11 cellular contexts compared by ENCODE assay signal in the genomic region with DNA sequence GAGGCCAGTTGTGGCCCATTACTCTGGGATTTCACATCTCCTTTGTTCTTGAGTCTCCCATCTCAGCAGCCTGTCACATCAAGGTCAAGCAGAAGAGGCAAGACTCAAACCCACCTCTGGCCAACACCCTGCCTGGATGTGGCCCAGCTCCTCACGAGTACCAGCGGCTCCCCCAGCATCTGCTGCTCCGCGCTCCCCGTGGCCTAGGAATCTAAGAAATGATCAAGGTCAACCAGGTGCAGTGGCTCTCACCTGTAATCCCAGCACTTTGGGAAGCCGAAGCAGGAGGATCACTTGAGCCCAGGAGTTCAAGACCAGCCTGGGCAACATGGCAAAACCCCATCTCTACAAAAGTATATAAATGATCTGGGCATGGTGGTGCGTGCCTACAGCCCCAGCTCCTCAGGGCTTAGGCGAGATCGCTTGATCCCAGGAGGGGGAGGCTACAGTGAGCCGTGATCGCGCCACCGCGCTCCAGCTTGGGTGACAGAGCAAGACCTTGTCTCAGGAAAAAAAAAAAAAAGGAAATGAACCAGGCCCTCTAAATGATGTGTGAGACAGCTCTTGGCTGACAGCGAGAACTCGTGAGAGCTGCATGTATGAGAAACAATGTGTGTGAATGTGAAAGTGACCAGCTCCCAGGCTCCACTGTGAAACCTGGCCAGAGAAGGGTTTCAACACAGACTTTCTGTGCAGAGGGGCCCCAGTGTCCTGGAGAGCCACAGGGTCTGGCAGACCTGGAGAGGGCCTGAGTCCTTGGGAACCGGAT.
DNase-seq lines count a peak whose midpoint lies in the region; ATAC-seq and TF ChIP-seq lines count a peak whose summit lies in the region.
"Had no signal": no experiment of that assay in that cellular context is flagged by ENCODE, and none has a peak within 500 bp of the region (broad histone marks: within the 10 kb centered on the region; RNA-seq: fewer than 3 reads in every experiment).

No MANE protein-coding gene starts in this region.

- H2BK15ac ChIP-seq in IMR-90 (ENCODE audit: low read depth, low read length), result peak overlapping the region; percentile 19; the same call in 2 of the 3 replicates

- no peaks in the 10 kb centered on the region for H3K36me3 ChIP-seq in IMR-90 (ENCODE audit: control insufficient read depth, insufficient read depth, low read length)
- H3K36me3 ChIP-seq in right atrium auricular region, result no peaks in the 10 kb centered on the region
- peaks cover 0 to 8% (median 0%) of the 10 kb centered on the region in 3 donors for H3K36me3 ChIP-seq in tibial artery

- dilution Hi-C loops in IMR-90 (cut with HindIII; ENCODE audit: low sequenced_read_pairs, unreplicated experiment), result no loop called here

- H3K9me3 ChIP-seq in IMR-90 (ENCODE audit: control insufficient read depth, insufficient read depth, low read length), result no peaks in the 10 kb centered on the region
- no peaks in the 10 kb centered on the region for H3K9me3 ChIP-seq in right atrium auricular region
- H3K9me3 ChIP-seq in tibial artery, result no peaks in the 10 kb centered on the region
- H3K9me3 ChIP-seq: body of pancreas, neutrophil had no signal

- TF ChIP-seq CTCF in IMR-90 (conservative IDR thresholded peaks at IDR 0.05; ENCODE audit: low read depth, low read length), result no peak
- no peak for TF ChIP-seq CTCF in right atrium auricular region (IDR thresholded peaks at IDR 0.05)
- no peak for TF ChIP-seq CTCF in tibial artery (IDR thresholded peaks at IDR 0.05)

- BruUV-seq in IMR-90 (replicated peaks; lab: Mats Ljungman, UMichigan), result no TSS peak

- 71% methylated on average over 11 of the region's 17 CpGs; no CpG with 5 or more reads in 1 of the 2 experiments for WGBS in IMR-90 (ENCODE audit: extremely low coverage in 2 of 2, insufficient read length in 1 of 2), 2 experiments

- in situ Hi-C loops in IMR-90 (cut with MboI; ENCODE audit: low sequenced_read_pairs), result no loop called here

- peak; percentile 68 for DNase-seq in GM19238 (ENCODE audit: insufficient read length, low spot score)
- peak; percentile 88 for DNase-seq in IMR-90
- DNase-seq in right atrium auricular region (ENCODE audit: low spot score), result peak; percentile 85
- DNase-seq in tibial artery, result peak; percentile 81 to 86
- DNase-seq in SIG-M5 (lab: John Stamatoyannopoulos, UW), result no peak
- no peak for DNase-seq in D341Med (ENCODE audit: low spot score)
- DNase-seq in T-helper 2 cell, result no peak
- DNase-seq: GF-D8, hippocampal formation had no signal

- H4K8ac ChIP-seq in IMR-90 (ENCODE audit: low read depth in 2 of 2, low read length in 2 of 2), result peak overlapping the region in 1 of 2 experiments; percentile 34; a peak in 2 of 4 replicates

- peak overlapping the region; percentile 77; the same call in 1 of the 2 replicates for H4K5ac ChIP-seq in IMR-90 (ENCODE audit: low read depth, low read length)

- H3K79me1 ChIP-seq in IMR-90 (ENCODE audit: low read depth in 1 of 2, low read length in 2 of 2), result no peaks in the 10 kb centered on the region; a peak in 1 of 4 replicates

- CTCF ChIA-PET in IMR-90 (lab: Yijun Ruan, JAX), result interaction anchor here (0.6 kb wide), 1 partner anchor 27 kb away, joined by 8 read pairs; no protein-coding TSS in a partner anchor

- H2AFZ ChIP-seq in IMR-90 (replicated peaks; ENCODE audit: low read length, poor library complexity), result no peak overlapping the region

- H2AK9ac ChIP-seq in IMR-90 (replicated peaks; ENCODE audit: low read depth, low read length, poor library complexity), result peak overlapping the region; percentile 33

- peak overlapping the region; percentile 75 for H3K18ac ChIP-seq in IMR-90 (ENCODE audit: low read depth, low read length)

- TF ChIP-seq POLR2A in IMR-90 (IDR thresholded peaks at IDR 0.05; ENCODE audit: low read depth, low read length), result no peak

- H4K91ac ChIP-seq in IMR-90 (ENCODE audit: insufficient read depth, low read depth, low read length), result peak overlapping the region; percentile 58

- H3K9ac ChIP-seq in IMR-90 (ENCODE audit: low read depth, low read length), result no peak overlapping the region

- no peak overlapping the region; the same call in 1 of the 2 replicates for H3K4me2 ChIP-seq in IMR-90 (ENCODE audit: low read depth, low read length)

- H3K27ac ChIP-seq in IMR-90 (ENCODE audit: insufficient read depth, low read length), result peak overlapping the region; percentile 36; the same call in 1 of the 2 replicates
- H3K27ac ChIP-seq in right atrium auricular region, result peak overlapping the region; percentile 85 to 93
- H3K27ac ChIP-seq in tibial artery, result peak overlapping the region; percentile 89 to 93
- H3K27ac ChIP-seq: body of pancreas, neutrophil had no signal

- TF ChIP-seq RAD21 in IMR-90 (IDR thresholded peaks at IDR 0.05; ENCODE audit: low read length), result no peak

- peaks cover 17% of the 10 kb centered on the region for H3K9me1 ChIP-seq in IMR-90 (ENCODE audit: insufficient read depth, low read length)

- peak overlapping the region; percentile 61 for H3K14ac ChIP-seq in IMR-90 (replicated peaks; ENCODE audit: low read depth, low read length)

- no peaks in the 10 kb centered on the region for H4K20me1 ChIP-seq in IMR-90 (ENCODE audit: insufficient read depth, low read length)

- H2BK20ac ChIP-seq in IMR-90 (ENCODE audit: low read depth, low read length), result peak overlapping the region; percentile 60

- H3K4me1 ChIP-seq in IMR-90 (ENCODE audit: control insufficient read depth, insufficient read depth, low read length), result peaks cover 41% of the 10 kb centered on the region
- peaks cover 0 to 66% of the 10 kb centered on the region in 2 donors for H3K4me1 ChIP-seq in right atrium auricular region
- peaks cover 16 to 59% (median 54%) of the 10 kb centered on the region in 4 donors for H3K4me1 ChIP-seq in tibial artery

- no peak overlapping the region; the same call in 1 of the 2 replicates for H3K23ac ChIP-seq in IMR-90 (ENCODE audit: low read depth, low read length)

- POLR2A ChIA-PET in IMR-90 (lab: Charles Lee; ENCODE audit: unreplicated experiment), result interaction anchor here (0.5 kb wide), 1 partner anchor 8 kb away, joined by 15 read pairs; no protein-coding TSS in a partner anchor

- H3K4me3 ChIP-seq in IMR-90 (ENCODE audit: insufficient read depth, low read depth, low read length) (no peak overlapping the region), right atrium auricular region (no peak overlapping the region), tibial artery (no peak overlapping the region)
- H3K4me3 ChIP-seq: body of pancreas had no signal

- H2BK5ac ChIP-seq in IMR-90 (ENCODE audit: low read depth, low read length, poor library complexity, severe bottlenecking), result no peak overlapping the region

- H2AK5ac ChIP-seq in IMR-90 (ENCODE audit: low read depth, low read length), result peak overlapping the region; percentile 85

- peak overlapping the region; percentile 74 for H3K4ac ChIP-seq in IMR-90 (ENCODE audit: low read depth, low read length)

- peak overlapping the region; percentile 70; the same call in 1 of the 2 replicates for H2BK120ac ChIP-seq in IMR-90 (ENCODE audit: low read depth, low read length)

- no peak overlapping the region for H3K56ac ChIP-seq in IMR-90 (ENCODE audit: extremely low read depth, insufficient read depth, low read length)

- H3K27me3 ChIP-seq in IMR-90 (ENCODE audit: control insufficient read depth, insufficient read depth, low read length) (no peaks in the 10 kb centered on the region), right atrium auricular region (no peaks in the 10 kb centered on the region), tibial artery (no peaks in the 10 kb centered on the region)
- H3K27me3 ChIP-seq: body of pancreas, neutrophil had no signal

- ATAC-seq in IMR-90 (ENCODE audit: low read depth), result no peak
- ATAC-seq: body of pancreas had no signal

- intact Hi-C loops in IMR-90 (cut with micrococcal nuclease) (no loop called here), tibial artery (cut with DNase I; ENCODE audit: low total_unique reads) (no loop called here)

TF ChIP-seq in IMR-90, 13 proteins besides CTCF, POLR2A, EP300 and RAD21:
- TF ChIP-seq MXI1 (IDR thresholded peaks at IDR 0.05; ENCODE audit: borderline replicate concordance, low read depth, low read length), result no peak

Comparison
In these comparisons a context has a peak if more than half of its experiments do, and no peak if none do; other contexts are left out.
1. DNase-seq: peak in GM19238 (single experiment), IMR-90 (single experiment), right atrium auricular region (single experiment) and tibial artery (2 of 2); none in SIG-M5 (single experiment), D341Med (single experiment) and T-helper 2 cell (0 of 5).
2. H3K27ac ChIP-seq: peak in every context shown above with its lines; median percentile 91 in tibial artery; 89 in right atrium auricular region; 36 in IMR-90.